Comparison of ENCODE assay signal across 8 cellular contexts in genomic region chr11:124800226-124800929, GRCh38. TPM values are rescaled to one million over a fixed set of nuclear protein-coding genes. Genes with fewer than 3 reads are reported as not detected.
A peak's percentile ranks its signal among the peaks of the same experiment; 100 is the strongest.
DNase-seq lines count a peak whose midpoint lies in the region; TF ChIP-seq lines count a peak whose summit lies in the region.

Gene MSANTD2 (minus strand): TSS chr11:124800406. CDS start chr11:124800380, 26 bp downstream.

- H3K4me1 ChIP-seq in HAP-1: peaks cover 24% of the 10 kb centered on the region
- peaks cover 18% of the 10 kb centered on the region for H3K4me1 ChIP-seq in MM.1S (ENCODE audit: low read length)
- H3K4me1 ChIP-seq in adipocyte (ENCODE audit: control insufficient read depth, insufficient read depth, low read length): peaks cover 25% of the 10 kb centered on the region
- H3K4me1 ChIP-seq in transverse colon: peaks cover 5 to 31% (median 20%) of the 10 kb centered on the region in 4 donors

- intact Hi-C loops in cardiac septum (cut with DNase I): loop anchor here (1.0 to 2.0 kb wide), 2 partner anchors 36 to 127 kb away; partner anchors contain the start of genes SIAE and SPA17
- intact Hi-C loops in transverse colon (cut with DNase I; ENCODE audit: low total_unique reads): no loop called here

- TF ChIP-seq CTCF in MM.1S (IDR thresholded peaks at IDR 0.05; ENCODE audit: low read length): 0 out of 2 replicates have a peak, but pooled peaks have one; percentile 6
- peak in 1 of 5 experiments; percentile 6 for TF ChIP-seq CTCF in transverse colon (IDR thresholded peaks at IDR 0.05)

- peak within 1 kb of the TSS; percentile 67 for H3K27ac ChIP-seq in MM.1S (ENCODE audit: low read length)
- peak within 1 kb of the TSS; percentile 94 to 98 (median 96) for H3K27ac ChIP-seq in transverse colon

- no peaks in the 10 kb centered on the region for H3K9me3 ChIP-seq in HAP-1
- H3K9me3 ChIP-seq in MM.1S (replicated peaks; ENCODE audit: insufficient read depth, low read length): no peaks in the 10 kb centered on the region
- no peaks in the 10 kb centered on the region for H3K9me3 ChIP-seq in adipocyte (ENCODE audit: control insufficient read depth, low read length)
- H3K9me3 ChIP-seq in transverse colon: no peaks in the 10 kb centered on the region

- peak; percentile 89 for TF ChIP-seq POLR2A in transverse colon (IDR thresholded peaks at IDR 0.05)

- H3K36me3 ChIP-seq in HAP-1 (replicated peaks): no peaks in the 10 kb centered on the region
- no peaks in the 10 kb centered on the region for H3K36me3 ChIP-seq in MM.1S (replicated peaks; ENCODE audit: insufficient read depth, low read length)
- no peaks in the 10 kb centered on the region for H3K36me3 ChIP-seq in adipocyte (ENCODE audit: control insufficient read depth, insufficient read depth, low read length, severe bottlenecking)
- H3K36me3 ChIP-seq in transverse colon: no peaks in the 10 kb centered on the region

- H4K20me1 ChIP-seq in MM.1S (ENCODE audit: insufficient read depth, low read length): no peaks in the 10 kb centered on the region

- no peaks in the 10 kb centered on the region for H3K9me2 ChIP-seq in MM.1S (replicated peaks; ENCODE audit: insufficient read depth, low read length)

- peak within 1 kb of the TSS; percentile 77 for H3K4me2 ChIP-seq in MM.1S (ENCODE audit: low read depth, low read length)

- H3K4me3 ChIP-seq in GM08714 (ENCODE audit: low read length): peak within 1 kb of the TSS; percentile 88
- peak within 1 kb of the TSS; percentile 78 for H3K4me3 ChIP-seq in HAP-1
- H3K4me3 ChIP-seq in MM.1S (ENCODE audit: low read length): peak within 1 kb of the TSS; percentile 89
- H3K4me3 ChIP-seq in adipocyte (ENCODE audit: low read length): peak within 1 kb of the TSS; percentile 88
- H3K4me3 ChIP-seq in transverse colon: peak within 1 kb of the TSS; percentile 84 to 97 (median 90)

- H3K27me3 ChIP-seq in HAP-1 (ENCODE audit: low read depth) (no peaks in the 10 kb centered on the region), MM.1S (replicated peaks; ENCODE audit: insufficient read depth, low read length) (no peaks in the 10 kb centered on the region), adipocyte (replicated peaks; ENCODE audit: control insufficient read depth, insufficient read depth, low read length) (no peaks in the 10 kb centered on the region), transverse colon (no peaks in the 10 kb centered on the region)

- H2AFZ ChIP-seq in MM.1S (ENCODE audit: low read length): peak within 1 kb of the TSS; percentile 88

- TF ChIP-seq EP300 in transverse colon (IDR thresholded peaks at IDR 0.05; ENCODE audit: low read depth): no peak

- H3K9ac ChIP-seq in MM.1S (ENCODE audit: low read length) (peak within 1 kb of the TSS; percentile 83), adipocyte (ENCODE audit: low read length) (peak within 1 kb of the TSS; percentile 93)

- H3K79me2 ChIP-seq in MM.1S (ENCODE audit: low read length): peaks cover 44% of the 10 kb centered on the region

- in situ Hi-C loops in HAP-1 (cut with MboI; ENCODE audit: low sequenced_read_pairs) (no loop called here), transverse colon (cut with MboI; ENCODE audit: low pct_ligation_motif_present in 1 of 4, low pct_unique_long_range_greater_than_20kb in 1 of 4, low sequenced_read_pairs in 3 of 4) (no loop called here)

- peaks cover 14% of the 10 kb centered on the region for H3F3A ChIP-seq in MM.1S (ENCODE audit: insufficient read depth, low read length)

- WGBS in transverse colon (ENCODE audit: low coverage in 1 of 2), 2 donors: 1% methylated on average over 24 of the region's 62 CpGs; no CpG with 5 or more reads in 1 of the 2 donors

- DNase-seq in HAP-1 (ENCODE audit: low spot score in 2 of 2) (peak; percentile 78 to 82), MM.1S (peak; percentile 78), SW480 (ENCODE audit: low spot score) (peak; percentile 66), adipocyte (ENCODE audit: low read depth) (peak; percentile 96), cardiac septum (ENCODE audit: low spot score) (peak; percentile 93), pons (ENCODE audit: low spot score) (peak; percentile 90), transverse colon (peak; percentile 83)

RNA-seq across cellular contexts. Expression of gene MSANTD2, which starts in this region (rescaled TPM):
- 5.3 TPM for total RNA-seq in cardiac septum
- total RNA-seq in transverse colon: 10 to 100 TPM in 2 of 4 donors, 1 to 10 TPM in 2; 8.1 to 40.0 (median 15.1) TPM

Comparison
In these comparisons a context has a peak if more than half of its experiments do, and no peak if none do; other contexts are left out.
1. Peak in every context shown above with its lines: DNase-seq, H3K4me3 ChIP-seq and H3K27ac ChIP-seq.